In genomic region chr2:106137944-106138903, GRCh38 we compare ENCODE assay signal across 9 cellular contexts. TPM values are rescaled to one million over a fixed set of nuclear protein-coding genes. Genes with fewer than 3 reads are reported as not detected.
DNase-seq lines count a peak whose midpoint lies in the region; ATAC-seq and TF ChIP-seq lines count a peak whose summit lies in the region.
"Had no signal": no experiment of that assay in that cellular context is flagged by ENCODE, and none has a peak within 500 bp of the region (broad histone marks: within the 10 kb centered on the region; RNA-seq: fewer than 3 reads in every experiment).

No MANE protein-coding gene starts in this region.

- no peak overlapping the region for H3K9ac ChIP-seq in MM.1S (ENCODE audit: low read length)

- no peaks in the 10 kb centered on the region for H4K20me1 ChIP-seq in MM.1S (ENCODE audit: insufficient read depth, low read length)

- H3K79me2 ChIP-seq in MM.1S (ENCODE audit: low read length): no peaks in the 10 kb centered on the region

- H3K9me3 ChIP-seq in Peyer's patch (no peaks in the 10 kb centered on the region), MM.1S (replicated peaks; ENCODE audit: insufficient read depth, low read length) (no peaks in the 10 kb centered on the region)

- H2AFZ ChIP-seq in MM.1S (ENCODE audit: low read length): no peak overlapping the region

- no peaks in the 10 kb centered on the region for H3F3A ChIP-seq in MM.1S (ENCODE audit: insufficient read depth, low read length)

- peak overlapping the region in 5 of 6 donors; percentile 17 to 58 (median 26) for H3K27ac Mint-ChIP-seq in immature natural killer cell
- peak overlapping the region; percentile 73 for H3K27ac Mint-ChIP-seq in stimulated activated naive B cell treated with anti-CD40 and anti-IgM and Interleukin-4, amounts not matched to agents 10 μg/mL and 1 μg/mL and 100 μg/mL, for 72 hours

- H3K4me1 ChIP-seq in Peyer's patch: peaks cover 0 to 11% (median 0%) of the 10 kb centered on the region in 4 donors
- H3K4me1 ChIP-seq in MM.1S (ENCODE audit: low read length): no peaks in the 10 kb centered on the region

- H3K9me2 ChIP-seq in MM.1S (replicated peaks; ENCODE audit: insufficient read depth, low read length): no peaks in the 10 kb centered on the region

- no peak overlapping the region for H3K4me2 ChIP-seq in MM.1S (ENCODE audit: low read depth, low read length)

- DNase-seq in Peyer's patch (no peak), immature natural killer cell (no peak), MM.1S (no peak), NCI-H1417 (lab: John Stamatoyannopoulos, UW) (no peak)
- DNase-seq in activated effector memory CD4-positive, alpha-beta T cell treated with Interleukin-2 at 50 U/mL for 16 hours: peak; percentile 9
- no peak for DNase-seq in stimulated activated naive B cell treated with anti-CD40 and anti-IgM and Interleukin-4, amounts not matched to agents 10 μg/mL and 1 μg/mL and 100 μg/mL, for 72 hours
- DNase-seq: stimulated activated CD4-positive, alpha-beta T cell treated with anti-CD3 and anti-CD28 coated beads, Interleukin-12 subunit alpha, Interleukin-12 subunit beta, amount 100 ng/mL, for 4 hours; substantia nigra had no signal

- peaks cover 16 to 21% (median 18%) of the 10 kb centered on the region in 3 donors for H3K36me3 Mint-ChIP-seq in immature natural killer cell
- H3K36me3 Mint-ChIP-seq in stimulated activated naive B cell treated with anti-CD40 and anti-IgM and Interleukin-4, amounts not matched to agents 10 μg/mL and 1 μg/mL and 100 μg/mL, for 72 hours: peaks cover 27 to 37% of the 10 kb centered on the region in 2 donors

- H3K4me3 Mint-ChIP-seq in immature natural killer cell: no peak overlapping the region
- no peak overlapping the region for H3K4me3 Mint-ChIP-seq in stimulated activated naive B cell treated with anti-CD40 and anti-IgM and Interleukin-4, amounts not matched to agents 10 μg/mL and 1 μg/mL and 100 μg/mL, for 72 hours

- H3K27me3 ChIP-seq in Peyer's patch: no peaks in the 10 kb centered on the region
- H3K27me3 ChIP-seq in MM.1S (replicated peaks; ENCODE audit: insufficient read depth, low read length): no peaks in the 10 kb centered on the region

- no peak overlapping the region for H3K4me3 ChIP-seq in Peyer's patch
- no peak overlapping the region for H3K4me3 ChIP-seq in MM.1S (ENCODE audit: low read length)

- no peaks in the 10 kb centered on the region for H3K27me3 Mint-ChIP-seq in immature natural killer cell (ENCODE audit: low read depth in 3 of 3)
- no peaks in the 10 kb centered on the region for H3K27me3 Mint-ChIP-seq in stimulated activated naive B cell treated with anti-CD40 and anti-IgM and Interleukin-4, amounts not matched to agents 10 μg/mL and 1 μg/mL and 100 μg/mL, for 72 hours

- H3K9me3 Mint-ChIP-seq in immature natural killer cell: no peaks in the 10 kb centered on the region
- peaks cover 0 to 1% of the 10 kb centered on the region in 2 donors for H3K9me3 Mint-ChIP-seq in stimulated activated naive B cell treated with anti-CD40 and anti-IgM and Interleukin-4, amounts not matched to agents 10 μg/mL and 1 μg/mL and 100 μg/mL, for 72 hours

- peaks cover 22 to 34% of the 10 kb centered on the region in 2 donors for H3K4me1 Mint-ChIP-seq in immature natural killer cell
- peaks cover 32 to 47% of the 10 kb centered on the region in 2 donors for H3K4me1 Mint-ChIP-seq in stimulated activated naive B cell treated with anti-CD40 and anti-IgM and Interleukin-4, amounts not matched to agents 10 μg/mL and 1 μg/mL and 100 μg/mL, for 72 hours

- peak overlapping the region in 3 of 4 donors; percentile 42 to 69 (median 60) for H3K27ac ChIP-seq in Peyer's patch
- H3K27ac ChIP-seq in MM.1S (ENCODE audit: low read length): no peak overlapping the region

- no peak for ATAC-seq in stimulated activated naive B cell treated with anti-CD40 and anti-IgM and Interleukin-4, amounts not matched to agents 10 μg/mL and 1 μg/mL and 100 μg/mL, for 72 hours (replicated peaks)
- no peak for ATAC-seq in GM19452 (IDR thresholded peaks at IDR 0.05; ENCODE audit: unreplicated experiment)

- TF ChIP-seq CTCF in Peyer's patch (IDR thresholded peaks at IDR 0.05) (no peak), MM.1S (IDR thresholded peaks at IDR 0.05; ENCODE audit: low read length) (no peak)

- H3K36me3 ChIP-seq in Peyer's patch (no peaks in the 10 kb centered on the region), MM.1S (replicated peaks; ENCODE audit: insufficient read depth, low read length) (no peaks in the 10 kb centered on the region; the same call in 1 of the 2 replicates)

- no peak for TF ChIP-seq POLR2A in Peyer's patch (IDR thresholded peaks at IDR 0.05)

RNA-seq across cellular contexts. Expression of gene UXS1, which starts 55.9 kb away (rescaled TPM):
- 10 to 100 TPM; 20.4 to 44.6 (median 32.1) TPM for total RNA-seq in Peyer's patch
- 10 to 100 TPM; 41.9 to 62.3 (median 47.5) TPM for polyA plus RNA-seq in immature natural killer cell
